Comparison of ENCODE assay signal across 33 cellular contexts in genomic region chr5:94263068-94263467, GRCh38.
DNase-seq lines count a peak whose midpoint lies in the region; ATAC-seq, FAIRE-seq and TF ChIP-seq lines count a peak whose summit lies in the region.
"Had no signal": no experiment of that assay in that cellular context is flagged by ENCODE, and none has a peak within 500 bp of the region (broad histone marks: within the 10 kb centered on the region; RNA-seq: fewer than 3 reads in every experiment).

No MANE protein-coding gene starts in this region.

- peaks cover 6% of the 10 kb centered on the region; the same call in 1 of the 2 replicates for H3K9me3 Mint-ChIP-seq in WTC11
- peaks cover 0 to 2% of the 10 kb centered on the region in 2 donors for H3K9me3 Mint-ChIP-seq in activated T-cell treated with anti-CD3 and anti-CD28 coated beads, Interleukin-2, amount 50 U/mL, for 72 hours
- H3K9me3 Mint-ChIP-seq: activated naive CD8-positive, alpha-beta T cell treated with anti-CD3 and anti-CD28 coated beads, Interleukin-2, amount 50 U/mL, for 24 hours; activated T-cell treated with anti-CD3 and anti-CD28 coated beads, Interleukin-2, amount 50 U/mL, for 4 hours; T-helper 1 cell treated with Interleukin-12 subunit alpha and Interleukin-12 subunit beta and Interleukin-4 antibody, amounts not matched to agents 30 μg/mL and 1 μg/mL, for 36 hours; type B pancreatic cell had no signal

- no peaks in the 10 kb centered on the region for H3K36me3 Mint-ChIP-seq in WTC11
- H3K36me3 Mint-ChIP-seq in activated T-cell treated with anti-CD3 and anti-CD28 coated beads, Interleukin-2, amount 50 U/mL, for 72 hours (ENCODE audit: insufficient read depth in 2 of 2), result no peaks in the 10 kb centered on the region
- H3K36me3 Mint-ChIP-seq: activated CD8-positive, alpha-beta memory T cell treated with anti-CD3 and anti-CD28 coated beads, Interleukin-2, amount 10 ng/mL, durations not matched to agents 7 days and 5 days; natural killer cell; type B pancreatic cell had no signal

- H3K27ac ChIP-seq in small intestine (ENCODE audit: low read depth in 1 of 2, low read length in 1 of 2), result no peak overlapping the region
- H3K27ac ChIP-seq: C4-2B, colonic mucosa, SK-N-MC had no signal

- no peaks in the 10 kb centered on the region for H3K36me3 ChIP-seq in small intestine (ENCODE audit: control insufficient read depth in 2 of 2, insufficient read depth in 2 of 2, low read length in 2 of 2)
- H3K36me3 ChIP-seq: colonic mucosa had no signal

- H3K9me3 ChIP-seq in small intestine (ENCODE audit: control insufficient read depth, low read depth), result no peaks in the 10 kb centered on the region
- H3K9me3 ChIP-seq: colonic mucosa, mucosa of descending colon had no signal

- TF ChIP-seq CTCF in GM12865 (IDR thresholded peaks at IDR 0.05; ENCODE audit: insufficient read depth, low read depth, low read length, missing control alignments) (no peak), WTC11 (IDR thresholded peaks at IDR 0.05) (no peak)

- H3K4me3 ChIP-seq in GM12865 (ENCODE audit: low read depth, low read length) (no peak overlapping the region), small intestine (ENCODE audit: low read depth in 1 of 2, low read length in 2 of 2) (no peak overlapping the region)
- H3K4me3 ChIP-seq: colonic mucosa, K562, lung, mucosa of descending colon, SK-N-MC had no signal

- peaks cover 24% of the 10 kb centered on the region for H3K4me1 Mint-ChIP-seq in WTC11
- peaks cover 7% of the 10 kb centered on the region for H3K4me1 Mint-ChIP-seq in activated T-cell treated with anti-CD3 and anti-CD28 coated beads, Interleukin-2, amount 50 U/mL, for 72 hours (ENCODE audit: low read depth)
- H3K4me1 Mint-ChIP-seq: activated naive CD8-positive, alpha-beta T cell treated with anti-CD3 and anti-CD28 coated beads, Interleukin-2, amount 50 U/mL, for 24 hours had no signal

- H3K4me1 ChIP-seq in small intestine (ENCODE audit: control insufficient read depth in 2 of 2, insufficient read depth in 1 of 2, low read depth in 1 of 2, low read length in 1 of 2), result no peaks in the 10 kb centered on the region
- H3K4me1 ChIP-seq: colonic mucosa had no signal

- CTCF ChIA-PET in WTC11 (lab: Charles Lee), result no interaction called here

- WGBS in small intestine, 3 donors, result 44 to 58% (median 53%) methylated on average over 1 of the region's 1 CpG

- peak; percentile 74 for ATAC-seq in GM19351 (IDR thresholded peaks at IDR 0.05; ENCODE audit: unreplicated experiment)
- ATAC-seq in HG02884 (IDR thresholded peaks at IDR 0.05; ENCODE audit: unreplicated experiment), result peak; percentile 79
- no peak for ATAC-seq in WTC11
- ATAC-seq in activated T-cell treated with anti-CD3 and anti-CD28 coated beads, Interleukin-2, amount 50 U/mL, for 72 hours (replicated peaks in 1 of 2), result no peak
- ATAC-seq: activated CD8-positive, alpha-beta memory T cell treated with anti-CD3 and anti-CD28 coated beads, Interleukin-2, amount 10 ng/mL, durations not matched to agents 7 days and 5 days; activated naive CD8-positive, alpha-beta T cell treated with anti-CD3 and anti-CD28 coated beads, Interleukin-2, amount 50 U/mL, for 24 hours; activated T-cell treated with anti-CD3 and anti-CD28 coated beads, Interleukin-2, amount 50 U/mL, for 4 hours; K562; mucosa of descending colon; natural killer cell; stimulated activated naive B cell treated with anti-CD40 and anti-IgM and Interleukin-4, amounts not matched to agents 10 μg/mL and 1 μg/mL and 100 μg/mL, for 72 hours had no signal

- peak; percentile 16 for DNase-seq in GM12865 (ENCODE audit: low read depth)
- no peak for DNase-seq in WTC11 (ENCODE audit: low spot score)
- DNase-seq in nucleus accumbens (lab: John Stamatoyannopoulos, UW), result no peak
- no peak for DNase-seq in activated T-cell treated with anti-CD3 and anti-CD28 coated beads, Interleukin-2, amount 50 U/mL, for 72 hours
- DNase-seq in small intestine, result no peak
- no peak for DNase-seq in mesenteric fat pad (ENCODE audit: low spot score)
- DNase-seq: 8988T; activated CD8-positive, alpha-beta memory T cell treated with anti-CD3 and anti-CD28 coated beads, Interleukin-2, amount 10 ng/mL, durations not matched to agents 7 days and 5 days; activated naive CD8-positive, alpha-beta T cell treated with anti-CD3 and anti-CD28 coated beads, Interleukin-2, amount 50 U/mL, for 24 hours; activated T-cell treated with anti-CD3 and anti-CD28 coated beads, Interleukin-2, amount 50 U/mL, for 4 hours; colonic mucosa; COR-L47; DND-41; effector memory CD4-positive, alpha-beta T cell; hypothalamus; mucosa of descending colon; natural killer cell; NCI-H1048; NCI-H187; NCI-H2171; stimulated activated CD4-positive, alpha-beta T cell treated with anti-CD3 and anti-CD28 coated beads, Interleukin-15, amount 100 ng/mL, for 24 hours; stimulated activated naive B cell treated with anti-CD40 and anti-IgM and Interleukin-4, amounts not matched to agents 10 μg/mL and 1 μg/mL and 100 μg/mL, for 72 hours; substantia nigra had no signal

- no peaks in the 10 kb centered on the region for H3K27me3 Mint-ChIP-seq in WTC11 (ENCODE audit: low read depth)
- no peaks in the 10 kb centered on the region for H3K27me3 Mint-ChIP-seq in activated T-cell treated with anti-CD3 and anti-CD28 coated beads, Interleukin-2, amount 50 U/mL, for 72 hours (ENCODE audit: low read depth)
- H3K27me3 Mint-ChIP-seq: activated naive CD8-positive, alpha-beta T cell treated with anti-CD3 and anti-CD28 coated beads, Interleukin-2, amount 50 U/mL, for 24 hours; stimulated activated naive B cell treated with anti-CD40 and anti-IgM and Interleukin-4, amounts not matched to agents 10 μg/mL and 1 μg/mL and 100 μg/mL, for 72 hours; type B pancreatic cell had no signal

- H3K4me3 Mint-ChIP-seq in WTC11, result no peak overlapping the region
- H3K4me3 Mint-ChIP-seq in activated T-cell treated with anti-CD3 and anti-CD28 coated beads, Interleukin-2, amount 50 U/mL, for 72 hours, result no peak overlapping the region
- H3K4me3 Mint-ChIP-seq: activated CD8-positive, alpha-beta memory T cell treated with anti-CD3 and anti-CD28 coated beads, Interleukin-2, amount 10 ng/mL, durations not matched to agents 7 days and 5 days; activated naive CD8-positive, alpha-beta T cell treated with anti-CD3 and anti-CD28 coated beads, Interleukin-2, amount 50 U/mL, for 24 hours; activated T-cell treated with anti-CD3 and anti-CD28 coated beads, Interleukin-2, amount 50 U/mL, for 4 hours; natural killer cell; stimulated activated naive B cell treated with anti-CD40 and anti-IgM and Interleukin-4, amounts not matched to agents 10 μg/mL and 1 μg/mL and 100 μg/mL, for 72 hours; T-helper 1 cell treated with Interleukin-12 subunit alpha and Interleukin-12 subunit beta and Interleukin-4 antibody, amounts not matched to agents 30 μg/mL and 1 μg/mL, for 36 hours; type B pancreatic cell had no signal

- peak overlapping the region; percentile 21; the same call in 1 of the 2 replicates for H3K27ac Mint-ChIP-seq in WTC11
- H3K27ac Mint-ChIP-seq in activated T-cell treated with anti-CD3 and anti-CD28 coated beads, Interleukin-2, amount 50 U/mL, for 72 hours, result no peak overlapping the region
- H3K27ac Mint-ChIP-seq: activated CD8-positive, alpha-beta memory T cell treated with anti-CD3 and anti-CD28 coated beads, Interleukin-2, amount 10 ng/mL, durations not matched to agents 7 days and 5 days; activated naive CD8-positive, alpha-beta T cell treated with anti-CD3 and anti-CD28 coated beads, Interleukin-2, amount 50 U/mL, for 24 hours; natural killer cell; stimulated activated naive B cell treated with anti-CD40 and anti-IgM and Interleukin-4, amounts not matched to agents 10 μg/mL and 1 μg/mL and 100 μg/mL, for 72 hours; T-helper 1 cell treated with Interleukin-12 subunit alpha and Interleukin-12 subunit beta and Interleukin-4 antibody, amounts not matched to agents 30 μg/mL and 1 μg/mL, for 36 hours; type B pancreatic cell had no signal

- POLR2A ChIA-PET in WTC11 (lab: Charles Lee), result no interaction called here

- no peaks in the 10 kb centered on the region for H3K27me3 ChIP-seq in small intestine (ENCODE audit: control insufficient read depth in 2 of 2, insufficient read depth in 2 of 2, low read length in 2 of 2)
- H3K27me3 ChIP-seq: colonic mucosa had no signal

- no peak for FAIRE-seq in small intestine (lab: Jason Lieb, UNC)
- FAIRE-seq: H54, K562, TTC549 had no signal

TF ChIP-seq in WTC11, 78 proteins besides CTCF, POLR2A, EP300 and RAD21 (continues in another document):
- no peak for TF ChIP-seq ZNF425 (CRISPR knock-in tag; conservative IDR thresholded peaks at IDR 0.05)
- no peak for TF ChIP-seq FOXJ3 (CRISPR knock-in tag; IDR thresholded peaks at IDR 0.05; ENCODE audit: borderline replicate concordance)
- no peak for TF ChIP-seq ATF3 (CRISPR knock-in tag; conservative IDR thresholded peaks at IDR 0.05)

Comparison
In these comparisons a context has a peak if more than half of its experiments do, and no peak if none do; other contexts are left out.
1. ATAC-seq: peak in GM19351 (single experiment) and HG02884 (single experiment); none in WTC11 (single experiment) and activated T-cell treated with anti-CD3 and anti-CD28 coated beads, Interleukin-2, amount 50 U/mL, for 72 hours (0 of 2).